ENCODE assay signal across 23 cellular contexts in the genomic region with DNA sequence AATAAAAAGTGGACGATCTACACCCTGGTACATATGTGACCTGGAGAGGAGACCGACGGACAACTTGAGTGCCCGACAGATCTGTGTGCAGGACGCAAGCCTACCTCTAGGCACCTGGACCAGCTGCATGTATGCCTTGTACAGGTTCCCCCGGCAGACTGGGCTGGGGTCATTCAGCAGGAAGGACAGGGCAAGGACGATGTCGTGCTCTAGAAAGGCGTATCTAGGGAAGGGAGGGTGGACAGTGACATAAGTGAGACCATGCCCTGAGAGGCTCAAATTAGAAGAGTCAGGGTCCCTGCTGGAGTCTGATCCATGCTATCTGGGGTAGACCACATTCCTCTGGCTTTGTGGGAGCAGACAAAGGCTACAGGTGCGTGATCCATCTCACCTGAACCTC. TPM values are rescaled to one million over a fixed set of nuclear protein-coding genes. Genes with fewer than 3 reads are reported as not detected.
DNase-seq lines count a peak whose midpoint lies in the region; ATAC-seq, FAIRE-seq and TF ChIP-seq lines count a peak whose summit lies in the region.
"Had no signal": no experiment of that assay in that cellular context is flagged by ENCODE, and none has a peak within 500 bp of the region (broad histone marks: within the 10 kb centered on the region; RNA-seq: fewer than 3 reads in every experiment).

No MANE protein-coding gene starts in this region.

- no peaks in the 10 kb centered on the region for H3K79me1 ChIP-seq in H1 (ENCODE audit: low read depth, low read length)

- no peak overlapping the region for H4K5ac ChIP-seq in H1 (ENCODE audit: insufficient read length, low read depth, low read length)

- no peaks in the 10 kb centered on the region for H3K36me3 ChIP-seq in heart right ventricle
- no peaks in the 10 kb centered on the region for H3K36me3 ChIP-seq in H1 (ENCODE audit: control insufficient read depth in 2 of 4, insufficient read depth in 4 of 4, low read length in 3 of 4)
- H3K36me3 ChIP-seq: BLaER1 had no signal

- POLR2A ChIA-PET in H1 (lab: Charles Lee; ENCODE audit: partially characterized antibody): no interaction called here

- no peak overlapping the region for H2BK20ac ChIP-seq in H1 (ENCODE audit: low read length)

- H3K9ac ChIP-seq in H1 (replicated peaks in 1 of 4; ENCODE audit: extremely low read depth in 1 of 4, low read depth in 3 of 4, low read length in 3 of 4): no peak overlapping the region
- H3K9ac ChIP-seq: BLaER1 had no signal

- DNase-seq in right cardiac atrium (peak in 2 of 3 donors; percentile 9 to 29), heart right ventricle (no peak), H1 (ENCODE audit: low read depth in 1 of 2, low spot score in 2 of 2) (no peak), endothelial cell (ENCODE audit: low spot score) (no peak), SKM-1 (lab: John Stamatoyannopoulos, UW; ENCODE audit: unreplicated experiment) (no peak)
- DNase-seq in stimulated activated effector memory CD8-positive, alpha-beta T cell treated with anti-CD3 and anti-CD28 coated beads, Interleukin-12 subunit alpha, Interleukin-12 subunit beta, amount 100 ng/mL, for 72 hours (ENCODE audit: low spot score in 2 of 2): no peak
- DNase-seq: 8988T; CD4-positive, alpha-beta memory T cell; DMS 273 treated with DMSO at 0.1 percent for 48 hours; DMS53; DND-41; EL; HCEC 1CT had no signal

- H3K9me3 Mint-ChIP-seq in IgD-negative memory B cell: no peaks in the 10 kb centered on the region
- H3K9me3 Mint-ChIP-seq in stimulated activated effector memory CD8-positive, alpha-beta T cell treated with anti-CD3 and anti-CD28 coated beads, Interleukin-12 subunit alpha, Interleukin-12 subunit beta, amount 100 ng/mL, for 72 hours: no peaks in the 10 kb centered on the region
- no peaks in the 10 kb centered on the region for H3K9me3 Mint-ChIP-seq in endothelial cell (ENCODE audit: unreplicated experiment)
- H3K9me3 Mint-ChIP-seq: CD14-positive monocyte; CD4-positive, alpha-beta memory T cell had no signal

- H3K23ac ChIP-seq in H1 (ENCODE audit: insufficient read length): no peak overlapping the region

- no peak overlapping the region for H3K56ac ChIP-seq in H1 (replicated peaks; ENCODE audit: insufficient read length, low read depth, low read length)

- no peak for TF ChIP-seq POLR2A in H1 (IDR thresholded peaks at IDR 0.05; ENCODE audit: control extremely low read depth in 1 of 2, low read depth in 2 of 2, low read length in 2 of 2)

- H3K27ac ChIP-seq in right cardiac atrium (ENCODE audit: low read length): no peak overlapping the region
- no peak overlapping the region for H3K27ac ChIP-seq in heart right ventricle
- H3K27ac ChIP-seq in H1 (ENCODE audit: low read depth, low read length): no peak overlapping the region
- H3K27ac ChIP-seq: BLaER1, HL-60 had no signal

- CTCF ChIA-PET in H1 (lab: Charles Lee; ENCODE audit: partially characterized antibody): interaction anchor here (0.6 to 24.3 kb wide), 7 partner anchors 13 to 671 kb away, joined by 3 to 384 read pairs (median 4); no protein-coding TSS in a partner anchor

- peak overlapping the region; percentile 75; the same call in 1 of the 2 replicates for H2BK12ac ChIP-seq in H1 (ENCODE audit: low read depth, low read length)

- H3K27me3 Mint-ChIP-seq in IgD-negative memory B cell (no peaks in the 10 kb centered on the region), endothelial cell (ENCODE audit: unreplicated experiment) (peaks cover 4% of the 10 kb centered on the region)
- H3K27me3 Mint-ChIP-seq: CD4-positive, alpha-beta memory T cell had no signal

- H3K14ac ChIP-seq in H1 (ENCODE audit: insufficient read length): no peak overlapping the region

- H3K4me3 Mint-ChIP-seq in IgD-negative memory B cell (peak overlapping the region in 1 of 4 donors; percentile 14), endothelial cell (ENCODE audit: unreplicated experiment) (no peak overlapping the region)
- H3K4me3 Mint-ChIP-seq in stimulated activated effector memory CD8-positive, alpha-beta T cell treated with anti-CD3 and anti-CD28 coated beads, Interleukin-12 subunit alpha, Interleukin-12 subunit beta, amount 100 ng/mL, for 72 hours: no peak overlapping the region
- H3K4me3 Mint-ChIP-seq: CD14-positive monocyte; CD4-positive, alpha-beta memory T cell had no signal

- TF ChIP-seq CTCF in heart right ventricle (IDR thresholded peaks at IDR 0.05) (no peak), H1 (IDR thresholded peaks at IDR 0.05; ENCODE audit: control extremely low read depth in 1 of 3, insufficient read depth in 1 of 3, low read depth in 1 of 3, low read length in 3 of 3) (no peak), endothelial cell (IDR thresholded peaks at IDR 0.05; ENCODE audit: unreplicated experiment) (no peak)

- no peak overlapping the region for H2AFZ ChIP-seq in H1 (ENCODE audit: low read length)

- no peak overlapping the region for H2BK15ac ChIP-seq in H1 (ENCODE audit: low read length)

- H2AK5ac ChIP-seq in H1 (ENCODE audit: low read depth, low read length): peak overlapping the region; percentile 40; the same call in 1 of the 2 replicates

- H3K79me2 ChIP-seq in H1 (ENCODE audit: control insufficient read depth in 1 of 2, insufficient read depth in 2 of 2, low read length in 2 of 2): no peaks in the 10 kb centered on the region

- H3K36me3 Mint-ChIP-seq in IgD-negative memory B cell (no peaks in the 10 kb centered on the region), endothelial cell (ENCODE audit: low read depth, unreplicated experiment) (no peaks in the 10 kb centered on the region)
- no peaks in the 10 kb centered on the region for H3K36me3 Mint-ChIP-seq in stimulated activated effector memory CD8-positive, alpha-beta T cell treated with anti-CD3 and anti-CD28 coated beads, Interleukin-12 subunit alpha, Interleukin-12 subunit beta, amount 100 ng/mL, for 72 hours
- H3K36me3 Mint-ChIP-seq: CD14-positive monocyte; CD4-positive, alpha-beta memory T cell had no signal

- no peak overlapping the region for H2BK5ac ChIP-seq in H1 (ENCODE audit: low read depth, low read length)

- no peak for FAIRE-seq in H1 (lab: Jason Lieb, UNC)
- FAIRE-seq: GM12878 had no signal

- TF ChIP-seq EP300 in H1 (IDR thresholded peaks at IDR 0.05; ENCODE audit: borderline replicate concordance in 1 of 2, low read depth in 2 of 2, low read length in 2 of 2): no peak

- H3K27ac Mint-ChIP-seq in IgD-negative memory B cell (peak overlapping the region in 2 of 3 donors; percentile 21 to 57), endothelial cell (ENCODE audit: unreplicated experiment) (no peak overlapping the region)
- peak overlapping the region; percentile 50 for H3K27ac Mint-ChIP-seq in stimulated activated effector memory CD8-positive, alpha-beta T cell treated with anti-CD3 and anti-CD28 coated beads, Interleukin-12 subunit alpha, Interleukin-12 subunit beta, amount 100 ng/mL, for 72 hours
- H3K27ac Mint-ChIP-seq: CD14-positive monocyte had no signal

- no peak for TF ChIP-seq RAD21 in H1 (IDR thresholded peaks at IDR 0.05 in 1 of 2, conservative IDR thresholded peaks at IDR 0.05 in 1 of 2; ENCODE audit: low read depth in 2 of 2, low read length in 2 of 2)

- no peak overlapping the region for H3K4ac ChIP-seq in H1 (replicated peaks; ENCODE audit: insufficient read length, low read depth, low read length)

- no peak overlapping the region for H4K91ac ChIP-seq in H1 (replicated peaks; ENCODE audit: insufficient read length, low read length)

- no peak overlapping the region for H3K4me2 ChIP-seq in H1 (ENCODE audit: insufficient read depth in 1 of 2, low read depth in 2 of 2, low read length in 2 of 2)

- H3K4me1 Mint-ChIP-seq in IgD-negative memory B cell (peaks cover 11 to 24% (median 12%) of the 10 kb centered on the region in 3 donors), endothelial cell (ENCODE audit: unreplicated experiment) (peaks cover 12% of the 10 kb centered on the region)
- H3K4me1 Mint-ChIP-seq in stimulated activated effector memory CD8-positive, alpha-beta T cell treated with anti-CD3 and anti-CD28 coated beads, Interleukin-12 subunit alpha, Interleukin-12 subunit beta, amount 100 ng/mL, for 72 hours: peaks cover 23% of the 10 kb centered on the region

- WGBS in right cardiac atrium: 92% methylated on average over 10 of the region's 10 CpGs
- WGBS in heart right ventricle, 2 donors: 87 to 92% methylated on average over 10 of the region's 10 CpGs
- 93% methylated on average over 10 of the region's 10 CpGs; no CpG with 5 or more reads in 1 of the 2 experiments for WGBS in H1 (ENCODE audit: extremely low coverage in 1 of 2, insufficient coverage in 1 of 2, insufficient read length in 1 of 2, insufficient replicate concordance in 2 of 2, low coverage in 1 of 2, low lambda C conversion rate in 2 of 2, missing lambda C conversion rate in 1 of 2), 2 experiments

- no peaks in the 10 kb centered on the region for H3K27me3 ChIP-seq in right cardiac atrium (ENCODE audit: control insufficient read depth, insufficient read depth)
- peaks cover 0 to 6% (median 0%) of the 10 kb centered on the region in 7 donors for H3K27me3 ChIP-seq in heart right ventricle
- H3K27me3 ChIP-seq in H1 (replicated peaks in 1 of 4; ENCODE audit: control insufficient read depth in 3 of 4, extremely low read depth in 1 of 4, insufficient read depth in 3 of 4, low read length in 3 of 4): peaks cover 0 to 5% (median 0%) of the 10 kb centered on the region in 4 experiments; a peak in 1 of 7 replicates
- H3K27me3 ChIP-seq: BLaER1 had no signal

- no peak overlapping the region; the same call in 1 of the 2 replicates for H3K18ac ChIP-seq in H1 (ENCODE audit: extremely low read depth, low read length)

- H3K4me3 ChIP-seq in right cardiac atrium (ENCODE audit: low read length): no peak overlapping the region
- no peak overlapping the region for H3K4me3 ChIP-seq in heart right ventricle
- H3K4me3 ChIP-seq in H1 (ENCODE audit: extremely low read depth in 1 of 4, insufficient read depth in 2 of 4, low read depth in 3 of 4, low read length in 4 of 4): no peak overlapping the region
- H3K4me3 ChIP-seq: BLaER1, GM12878 had no signal

- H3K4me1 ChIP-seq in right cardiac atrium (ENCODE audit: control insufficient read depth, insufficient read depth, low read length) (no peaks in the 10 kb centered on the region), heart right ventricle (peaks cover 0 to 25% (median 4%) of the 10 kb centered on the region in 9 donors), H1 (replicated peaks in 1 of 4; ENCODE audit: control insufficient read depth in 3 of 4, insufficient read depth in 4 of 4, low read length in 3 of 4) (peaks cover 0 to 6% (median 1%) of the 10 kb centered on the region in 4 experiments; a peak in 2 of 7 replicates)

- ATAC-seq in right cardiac atrium (no peak), heart right ventricle (no peak), HG02970 (IDR thresholded peaks at IDR 0.05; ENCODE audit: low FRiP score, unreplicated experiment) (no peak)
- ATAC-seq in stimulated activated effector memory CD8-positive, alpha-beta T cell treated with anti-CD3 and anti-CD28 coated beads, Interleukin-12 subunit alpha, Interleukin-12 subunit beta, amount 100 ng/mL, for 72 hours: no peak
- ATAC-seq: GM12878 had no signal

- H4K8ac ChIP-seq in H1 (ENCODE audit: extremely low read depth, insufficient read depth, low read length): no peak overlapping the region

- H4K20me1 ChIP-seq in H1 (replicated peaks in 1 of 2; ENCODE audit: control insufficient read depth in 1 of 2, insufficient read depth in 2 of 2, low read length in 2 of 2): no peaks in the 10 kb centered on the region

- H3K9me3 ChIP-seq in right cardiac atrium (ENCODE audit: control insufficient read depth, low read length) (no peaks in the 10 kb centered on the region), heart right ventricle (no peaks in the 10 kb centered on the region), H1 (ENCODE audit: insufficient read depth in 2 of 2, low read depth in 1 of 2, low read length in 1 of 2) (no peaks in the 10 kb centered on the region)
- H3K9me3 ChIP-seq: BLaER1 had no signal

- H2BK120ac ChIP-seq in H1 (replicated peaks; ENCODE audit: low read depth, low read length): no peak overlapping the region

- intact Hi-C loops in right cardiac atrium (cut with DNase I): no loop called here
- intact Hi-C loops in heart right ventricle (cut with DNase I): no loop called here

- no peaks in the 10 kb centered on the region for H3K23me2 ChIP-seq in H1 (ENCODE audit: low read depth, low read length)

RNA-seq across cellular contexts. Expression of a gene that starts 7.9 kb away (rescaled TPM):
- total RNA-seq in right cardiac atrium: not detected
- polyA plus RNA-seq in right cardiac atrium: 0.75 TPM
- under 1 TPM in 1 of 10 donors, not detected in 9; 0.21 TPM for total RNA-seq in heart right ventricle
- polyA plus RNA-seq in heart right ventricle: under 1 TPM in 1 of 2 donors, not detected in 1; 0.39 TPM
- 0.39 TPM for polyA plus RNA-seq in IgD-negative memory B cell
- total RNA-seq in H1 (2021; fragmentation: NEBNext Ultra II Directional; extraction: Animal tissue kit (Norgen Biotek cat#: 25700)): 0.84 TPM in 1 of 2 replicates, not detected in the other
- 0.28 and 0.30 TPM in 2 replicates for polyA plus RNA-seq in H1 (2011; rRNA removed)
- polyA plus RNA-seq in H1 (2011; cell fraction: cytosol; rRNA removed): 0.28 TPM
- polyA plus RNA-seq in H1 (2011; cell fraction: nucleus; rRNA removed): 0.33 TPM
- polyA plus RNA-seq in H1 (2012, experiment 1 of 2): 0.24 to 0.43 TPM (median 0.28 TPM) in 3 of 4 replicates, not detected in the other
- 0.22 TPM for polyA plus RNA-seq in H1 (2012, experiment 2 of 2)
- polyA plus RNA-seq in H1 (2013, experiment 1 of 2): 0.10 TPM
- 0.13 TPM for polyA plus RNA-seq in H1 (2013, experiment 2 of 2)
- 0.13 and 0.39 TPM in 2 replicates for polyA minus RNA-seq in H1 (2011; rRNA and poly(A)+ RNA removed)
- not detected for polyA minus RNA-seq in H1 (2011; cell fraction: cytosol; rRNA and poly(A)+ RNA removed)
- not detected for polyA minus RNA-seq in H1 (2011; cell fraction: nucleus; rRNA and poly(A)+ RNA removed)
- 1.1 TPM for total RNA-seq in endothelial cell (ENCODE audit: unreplicated experiment)
- total RNA-seq: A673; CD4-positive, alpha-beta memory T cell; G401; H4; HT1080 had no signal
- polyA plus RNA-seq: CD14-positive monocyte; CD4-positive, alpha-beta memory T cell had no signal

RNA-seq across cellular contexts. Expression of a gene that starts 11.4 kb away (rescaled TPM):
- total RNA-seq in right cardiac atrium (1 to 10 TPM; 1.1 to 2.7 (median 1.6) TPM), heart right ventricle (under 1 TPM; 0.15 to 1.00 (median 0.48) TPM), endothelial cell (ENCODE audit: unreplicated experiment) (2.2 TPM)
- polyA plus RNA-seq in right cardiac atrium (0.59 TPM), heart right ventricle (under 1 TPM; 0.29 to 0.36 TPM), IgD-negative memory B cell (1.8 TPM), H1 (2011; rRNA removed) (1.4 and 1.5 TPM in 2 replicates)
- 1.0 and 1.1 TPM in 2 replicates for total RNA-seq in H1 (2021; fragmentation: NEBNext Ultra II Directional; extraction: Animal tissue kit (Norgen Biotek cat#: 25700))
- 0.75 TPM for polyA plus RNA-seq in H1 (2011; cell fraction: cytosol; rRNA removed)
- polyA plus RNA-seq in H1 (2011; cell fraction: nucleus; rRNA removed): 0.86 TPM
- 0.84 to 1.0 TPM (median 0.98 TPM) in 4 replicates for polyA plus RNA-seq in H1 (2012, experiment 1 of 2)
- 0.87 TPM for polyA plus RNA-seq in H1 (2012, experiment 2 of 2)
- 0.79 TPM for polyA plus RNA-seq in H1 (2013, experiment 1 of 2)
- 0.79 TPM for polyA plus RNA-seq in H1 (2013, experiment 2 of 2)
- polyA minus RNA-seq in H1 (2011; rRNA and poly(A)+ RNA removed): 1.0 and 1.5 TPM in 2 replicates
- polyA minus RNA-seq in H1 (2011; cell fraction: cytosol; rRNA and poly(A)+ RNA removed): 0.44 TPM
- polyA minus RNA-seq in H1 (2011; cell fraction: nucleus; rRNA and poly(A)+ RNA removed): 0.70 TPM

RNA-seq across cellular contexts. Expression of a gene that starts 46.4 kb away (rescaled TPM):
- total RNA-seq in right cardiac atrium: 10 to 100 TPM; 35.4 to 48.0 (median 36.6) TPM
- 18.3 TPM for polyA plus RNA-seq in right cardiac atrium
- total RNA-seq in heart right ventricle: 10 to 100 TPM; 15.2 to 33.4 (median 28.3) TPM
- 10 to 100 TPM; 10.9 to 20.1 TPM for polyA plus RNA-seq in heart right ventricle
- 5.9 TPM for polyA plus RNA-seq in IgD-negative memory B cell
- total RNA-seq in H1 (2021; fragmentation: NEBNext Ultra II Directional; extraction: Animal tissue kit (Norgen Biotek cat#: 25700)): 122 and 130 TPM in 2 replicates
- polyA plus RNA-seq in H1 (2011; rRNA removed): 66.7 and 110 TPM in 2 replicates
- polyA plus RNA-seq in H1 (2011; cell fraction: cytosol; rRNA removed): 101 TPM
- 162 TPM for polyA plus RNA-seq in H1 (2011; cell fraction: nucleus; rRNA removed)
- 76.6 to 172 TPM (median 129 TPM) in 4 replicates for polyA plus RNA-seq in H1 (2012, experiment 1 of 2)
- polyA plus RNA-seq in H1 (2012, experiment 2 of 2): 53.7 TPM
- 37.8 TPM for polyA plus RNA-seq in H1 (2013, experiment 1 of 2)
- polyA plus RNA-seq in H1 (2013, experiment 2 of 2): 37.4 TPM
- polyA minus RNA-seq in H1 (2011; rRNA and poly(A)+ RNA removed): 150 and 166 TPM in 2 replicates
- polyA minus RNA-seq in H1 (2011; cell fraction: cytosol; rRNA and poly(A)+ RNA removed): 183 TPM
- polyA minus RNA-seq in H1 (2011; cell fraction: nucleus; rRNA and poly(A)+ RNA removed): 71.0 TPM
- total RNA-seq in endothelial cell (ENCODE audit: unreplicated experiment): 92.6 TPM

Comparison
In these comparisons a context has a peak if more than half of its experiments do, and no peak if none do; other contexts are left out.
1. DNase-seq: peak in right cardiac atrium (2 of 3); none in heart right ventricle (0 of 2), H1 (0 of 2), stimulated activated effector memory CD8-positive, alpha-beta T cell treated with anti-CD3 and anti-CD28 coated beads, Interleukin-12 subunit alpha, Interleukin-12 subunit beta, amount 100 ng/mL, for 72 hours (0 of 2), endothelial cell (single experiment) and SKM-1 (single experiment).